In genomic region chr10:68153473-68154210, GRCh38 we compare ENCODE assay signal across 1 cellular context.
A peak's percentile ranks its signal among the peaks of the same experiment; 100 is the strongest.
TF ChIP-seq lines count a peak whose summit lies in the region.

No MANE protein-coding gene starts in this region.

TF ChIP-seq in HEK293, 187 proteins besides CTCF, POLR2A, EP300 and RAD21 (continued from another document and continues in another):
- TF ChIP-seq PBX3 (CRISPR knock-in tag; IDR thresholded peaks at IDR 0.05) (no peak; the same call in 1 of the 2 replicates), ZNF138 (tag by site-specific recombination; IDR thresholded peaks at IDR 0.05; ENCODE audit: borderline replicate concordance) (no peak), ZNF626 (tag by site-specific recombination; IDR thresholded peaks at IDR 0.05) (no peak), ZNF692 (tag by site-specific recombination; IDR thresholded peaks at IDR 0.05) (peak; percentile 90), ZNF513 (tag by site-specific recombination; IDR thresholded peaks at IDR 0.05) (no peak), ELK4 (IDR thresholded peaks at IDR 0.05; ENCODE audit: borderline replicate concordance, low read depth, low read length) (no peak), ZNF521 (tag by site-specific recombination; IDR thresholded peaks at IDR 0.05) (no peak), ZFHX2 (tag by site-specific recombination; conservative IDR thresholded peaks at IDR 0.05) (no peak), ZNF391 (tag by site-specific recombination; IDR thresholded peaks at IDR 0.05; ENCODE audit: borderline replicate concordance, low read depth) (peak; percentile 90; the same call in 1 of the 2 replicates), HOXD13 (CRISPR knock-in tag; IDR thresholded peaks at IDR 0.05; ENCODE audit: borderline replicate concordance) (no peak), ZNF341 (tag by site-specific recombination; IDR thresholded peaks at IDR 0.05; ENCODE audit: low read depth) (no peak), ZNF510 (tag by site-specific recombination; IDR thresholded peaks at IDR 0.05; ENCODE audit: insufficient replicate concordance) (no peak), ZNF248 (tag by site-specific recombination; IDR thresholded peaks at IDR 0.05) (no peak), ZNF280C (tag by site-specific recombination; IDR thresholded peaks at IDR 0.05) (no peak), BCL11B (tag by site-specific recombination; IDR thresholded peaks at IDR 0.05; ENCODE audit: low read depth) (no peak), KLF7 (tag by site-specific recombination; IDR thresholded peaks at IDR 0.05; ENCODE audit: borderline replicate concordance) (no peak), ZNF707 (tag by site-specific recombination; IDR thresholded peaks at IDR 0.05) (no peak), ZNF558 (tag by site-specific recombination; IDR thresholded peaks at IDR 0.05) (peak; percentile 92), ZNF274 (IDR thresholded peaks at IDR 0.05; ENCODE audit: low read length) (no peak), ZNF274 (tag by site-specific recombination; IDR thresholded peaks at IDR 0.05; ENCODE audit: borderline replicate concordance) (no peak), ZSCAN4 (tag by site-specific recombination; IDR thresholded peaks at IDR 0.05) (no peak), INSM2 (tag by site-specific recombination; IDR thresholded peaks at IDR 0.05) (peak; percentile 99), ZNF114 (tag by site-specific recombination; IDR thresholded peaks at IDR 0.05) (no peak), ZNF16 (tag by site-specific recombination; IDR thresholded peaks at IDR 0.05; ENCODE audit: low read depth) (no peak), ZNF488 (tag by site-specific recombination; IDR thresholded peaks at IDR 0.05) (no peak), ZEB2 (tag by site-specific recombination; IDR thresholded peaks at IDR 0.05) (peak; percentile 100), ZNF747 (tag by site-specific recombination; IDR thresholded peaks at IDR 0.05) (no peak), WT1 (tag by site-specific recombination; IDR thresholded peaks at IDR 0.05) (peak; percentile 65), ZNF239 (tag by site-specific recombination; IDR thresholded peaks at IDR 0.05) (no peak), ZNF549 (tag by site-specific recombination; IDR thresholded peaks at IDR 0.05) (no peak), ZFP41 (tag by site-specific recombination; IDR thresholded peaks at IDR 0.05; ENCODE audit: borderline replicate concordance) (no peak)
- TF ChIP-seq, protein P1, sequence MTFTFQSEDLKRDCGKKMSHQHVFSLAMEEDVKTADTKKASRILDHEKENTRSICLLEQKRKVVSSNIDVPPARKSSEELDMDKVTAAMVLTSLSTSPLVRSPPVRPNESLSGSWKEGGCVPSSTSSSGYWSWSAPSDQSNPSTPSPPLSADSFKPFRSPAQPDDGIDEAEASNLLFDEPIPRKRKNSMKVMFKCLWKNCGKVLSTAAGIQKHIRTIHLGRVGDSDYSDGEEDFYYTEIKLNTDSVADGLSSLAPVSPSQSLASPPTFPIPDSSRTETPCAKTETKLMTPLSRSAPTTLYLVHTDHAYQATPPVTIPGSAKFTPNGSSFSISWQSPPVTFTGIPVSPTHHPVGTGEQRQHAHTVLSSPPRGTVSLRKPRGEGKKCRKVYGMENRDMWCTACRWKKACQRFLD (tag by site-specific recombination; IDR thresholded peaks at IDR 0.05) = no peak
- TF ChIP-seq, protein P2, sequence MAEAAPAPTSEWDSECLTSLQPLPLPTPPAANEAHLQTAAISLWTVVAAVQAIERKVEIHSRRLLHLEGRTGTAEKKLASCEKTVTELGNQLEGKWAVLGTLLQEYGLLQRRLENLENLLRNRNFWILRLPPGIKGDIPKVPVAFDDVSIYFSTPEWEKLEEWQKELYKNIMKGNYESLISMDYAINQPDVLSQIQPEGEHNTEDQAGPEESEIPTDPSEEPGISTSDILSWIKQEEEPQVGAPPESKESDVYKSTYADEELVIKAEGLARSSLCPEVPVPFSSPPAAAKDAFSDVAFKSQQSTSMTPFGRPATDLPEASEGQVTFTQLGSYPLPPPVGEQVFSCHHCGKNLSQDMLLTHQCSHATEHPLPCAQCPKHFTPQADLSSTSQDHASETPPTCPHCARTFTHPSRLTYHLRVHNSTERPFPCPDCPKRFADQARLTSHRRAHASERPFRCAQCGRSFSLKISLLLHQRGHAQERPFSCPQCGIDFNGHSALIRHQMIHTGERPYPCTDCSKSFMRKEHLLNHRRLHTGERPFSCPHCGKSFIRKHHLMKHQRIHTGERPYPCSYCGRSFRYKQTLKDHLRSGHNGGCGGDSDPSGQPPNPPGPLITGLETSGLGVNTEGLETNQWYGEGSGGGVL (tag by site-specific recombination; IDR thresholded peaks at IDR 0.05) = peak; percentile 70
- TF ChIP-seq, protein P3, sequence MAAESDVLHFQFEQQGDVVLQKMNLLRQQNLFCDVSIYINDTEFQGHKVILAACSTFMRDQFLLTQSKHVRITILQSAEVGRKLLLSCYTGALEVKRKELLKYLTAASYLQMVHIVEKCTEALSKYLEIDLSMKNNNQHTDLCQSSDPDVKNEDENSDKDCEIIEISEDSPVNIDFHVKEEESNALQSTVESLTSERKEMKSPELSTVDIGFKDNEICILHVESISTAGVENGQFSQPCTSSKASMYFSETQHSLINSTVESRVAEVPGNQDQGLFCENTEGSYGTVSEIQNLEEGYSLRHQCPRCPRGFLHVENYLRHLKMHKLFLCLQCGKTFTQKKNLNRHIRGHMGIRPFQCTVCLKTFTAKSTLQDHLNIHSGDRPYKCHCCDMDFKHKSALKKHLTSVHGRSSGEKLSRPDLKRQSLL (tag by site-specific recombination; IDR thresholded peaks at IDR 0.05) = no peak
- TF ChIP-seq, protein P4, sequence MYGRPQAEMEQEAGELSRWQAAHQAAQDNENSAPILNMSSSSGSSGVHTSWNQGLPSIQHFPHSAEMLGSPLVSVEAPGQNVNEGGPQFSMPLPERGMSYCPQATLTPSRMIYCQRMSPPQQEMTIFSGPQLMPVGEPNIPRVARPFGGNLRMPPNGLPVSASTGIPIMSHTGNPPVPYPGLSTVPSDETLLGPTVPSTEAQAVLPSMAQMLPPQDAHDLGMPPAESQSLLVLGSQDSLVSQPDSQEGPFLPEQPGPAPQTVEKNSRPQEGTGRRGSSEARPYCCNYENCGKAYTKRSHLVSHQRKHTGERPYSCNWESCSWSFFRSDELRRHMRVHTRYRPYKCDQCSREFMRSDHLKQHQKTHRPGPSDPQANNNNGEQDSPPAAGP (tag by site-specific recombination; IDR thresholded peaks at IDR 0.05) = peak; percentile 92
- TF ChIP-seq, protein P5, sequence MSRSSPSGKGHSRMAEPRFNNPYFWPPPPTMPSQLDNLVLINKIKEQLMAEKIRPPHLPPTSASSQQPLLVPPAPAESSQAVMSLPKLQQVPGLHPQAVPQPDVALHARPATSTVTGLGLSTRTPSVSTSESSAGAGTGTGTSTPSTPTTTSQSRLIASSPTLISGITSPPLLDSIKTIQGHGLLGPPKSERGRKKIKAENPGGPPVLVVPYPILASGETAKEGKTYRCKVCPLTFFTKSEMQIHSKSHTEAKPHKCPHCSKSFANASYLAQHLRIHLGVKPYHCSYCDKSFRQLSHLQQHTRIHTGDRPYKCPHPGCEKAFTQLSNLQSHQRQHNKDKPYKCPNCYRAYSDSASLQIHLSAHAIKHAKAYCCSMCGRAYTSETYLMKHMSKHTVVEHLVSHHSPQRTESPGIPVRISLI (tag by site-specific recombination; IDR thresholded peaks at IDR 0.05) = peak; percentile 97
- TF ChIP-seq, protein P6, sequence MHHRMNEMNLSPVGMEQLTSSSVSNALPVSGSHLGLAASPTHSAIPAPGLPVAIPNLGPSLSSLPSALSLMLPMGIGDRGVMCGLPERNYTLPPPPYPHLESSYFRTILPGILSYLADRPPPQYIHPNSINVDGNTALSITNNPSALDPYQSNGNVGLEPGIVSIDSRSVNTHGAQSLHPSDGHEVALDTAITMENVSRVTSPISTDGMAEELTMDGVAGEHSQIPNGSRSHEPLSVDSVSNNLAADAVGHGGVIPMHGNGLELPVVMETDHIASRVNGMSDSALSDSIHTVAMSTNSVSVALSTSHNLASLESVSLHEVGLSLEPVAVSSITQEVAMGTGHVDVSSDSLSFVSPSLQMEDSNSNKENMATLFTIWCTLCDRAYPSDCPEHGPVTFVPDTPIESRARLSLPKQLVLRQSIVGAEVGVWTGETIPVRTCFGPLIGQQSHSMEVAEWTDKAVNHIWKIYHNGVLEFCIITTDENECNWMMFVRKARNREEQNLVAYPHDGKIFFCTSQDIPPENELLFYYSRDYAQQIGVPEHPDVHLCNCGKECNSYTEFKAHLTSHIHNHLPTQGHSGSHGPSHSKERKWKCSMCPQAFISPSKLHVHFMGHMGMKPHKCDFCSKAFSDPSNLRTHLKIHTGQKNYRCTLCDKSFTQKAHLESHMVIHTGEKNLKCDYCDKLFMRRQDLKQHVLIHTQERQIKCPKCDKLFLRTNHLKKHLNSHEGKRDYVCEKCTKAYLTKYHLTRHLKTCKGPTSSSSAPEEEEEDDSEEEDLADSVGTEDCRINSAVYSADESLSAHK (tag by site-specific recombination; IDR thresholded peaks at IDR 0.05) = peak; percentile 73
